8 cellular contexts compared by ENCODE assay signal in genomic region chr2:144414324-144414845, GRCh38.
A peak's percentile ranks its signal among the peaks of the same experiment; 100 is the strongest.
DNase-seq lines count a peak whose midpoint lies in the region; ATAC-seq and TF ChIP-seq lines count a peak whose summit lies in the region.

No MANE protein-coding gene starts in this region.

- H3K27me3 ChIP-seq in A673 (replicated peaks; ENCODE audit: insufficient read depth, low read depth, low read length, poor library complexity) = no peaks in the 10 kb centered on the region

- no peak for DNase-seq in A673 (ENCODE audit: low spot score)
- DNase-seq in KBM-7 = peak; percentile 23
- DNase-seq in cardiac fibroblast (ENCODE audit: low read depth in 2 of 2) = peak; percentile 94 to 97
- DNase-seq in sciatic nerve (ENCODE audit: low spot score) = no peak
- DNase-seq in HK-2 (ENCODE audit: unreplicated experiment) = no peak
- no peak for DNase-seq in nucleus accumbens (lab: John Stamatoyannopoulos, UW)

- H3K4me3 ChIP-seq in A673 (ENCODE audit: low read depth, low read length, poor library complexity, severe bottlenecking) = no peak overlapping the region
- no peak overlapping the region for H3K4me3 ChIP-seq in cardiac fibroblast (replicated peaks in 1 of 2; ENCODE audit: low read depth in 2 of 2, low read length in 2 of 2)

- no TSS peak for BruUV-seq in A673 (replicated peaks; lab: Mats Ljungman, UMichigan)

- in situ Hi-C loops in KBM-7 (cut with MboI; ENCODE audit: low pct_unique_long_range_greater_than_20kb, low sequenced_read_pairs) = no loop called here

- H3K27ac ChIP-seq in A673 (ENCODE audit: low read depth, low read length, poor library complexity, severe bottlenecking) = peak overlapping the region; percentile 33

- no peak for TF ChIP-seq CTCF in A673 (conservative IDR thresholded peaks at IDR 0.05; ENCODE audit: low read depth, low read length)
- no peak for TF ChIP-seq CTCF in cardiac fibroblast (IDR thresholded peaks at IDR 0.05; ENCODE audit: low read depth, low read length)

- CTCF ChIA-PET in A673 (lab: Charles Lee) = interaction anchor here (1.1 kb wide), 1 partner anchor 90 kb away, joined by 3 read pairs; no protein-coding TSS in a partner anchor

- intact Hi-C loops in A673 (cut with micrococcal nuclease; ENCODE audit: unreplicated experiment) (no loop called here), sciatic nerve (cut with DNase I) (no loop called here)

- POLR2A ChIA-PET in A673 (lab: Charles Lee; ENCODE audit: low non-redundant PET) = no interaction called here

- H3K9me3 ChIP-seq in A673 (ENCODE audit: low read depth, low read length, poor library complexity, severe bottlenecking) = no peaks in the 10 kb centered on the region

- peaks cover 4% of the 10 kb centered on the region for H3K4me1 ChIP-seq in A673 (ENCODE audit: insufficient read depth, low read length, poor library complexity, severe bottlenecking)

- ATAC-seq in GM18907 (IDR thresholded peaks at IDR 0.05; ENCODE audit: unreplicated experiment) = peak; percentile 63
- ATAC-seq in sciatic nerve = peak; percentile 35
- no peak for ATAC-seq in HG03135 (IDR thresholded peaks at IDR 0.05; ENCODE audit: unreplicated experiment)

- peaks cover 49% of the 10 kb centered on the region for H3K36me3 ChIP-seq in A673 (ENCODE audit: insufficient read depth, low read length, poor library complexity, severe bottlenecking)

Comparison
In these comparisons a context has a peak if more than half of its experiments do, and no peak if none do; other contexts are left out.
1. DNase-seq: peak in KBM-7 (single experiment) and cardiac fibroblast (2 of 2); none in A673 (single experiment), sciatic nerve (single experiment), HK-2 (single experiment) and nucleus accumbens (0 of 56).